Comparison of ENCODE assay signal across 7 cellular contexts in genomic region chr1:56774732-56775131, GRCh38. TPM values are rescaled to one million over a fixed set of nuclear protein-coding genes. Genes with fewer than 3 reads are reported as not detected.
"Had no signal": no experiment of that assay in that cellular context is flagged by ENCODE, and none has a peak within 500 bp of the region (broad histone marks: within the 10 kb centered on the region; RNA-seq: fewer than 3 reads in every experiment).

No MANE protein-coding gene starts in this region.

RNA-seq across cellular contexts. Expression of gene FYB2, which starts 44.5 kb away (rescaled TPM):
- total RNA-seq: OCI-LY7, PC-3, PC-9, RPMI7951, SJCRH30, SK-MEL-5 had no signal
- polyA plus RNA-seq: SK-N-SH had no signal
